ENCODE assay signal across 8 cellular contexts in the genomic region with DNA sequence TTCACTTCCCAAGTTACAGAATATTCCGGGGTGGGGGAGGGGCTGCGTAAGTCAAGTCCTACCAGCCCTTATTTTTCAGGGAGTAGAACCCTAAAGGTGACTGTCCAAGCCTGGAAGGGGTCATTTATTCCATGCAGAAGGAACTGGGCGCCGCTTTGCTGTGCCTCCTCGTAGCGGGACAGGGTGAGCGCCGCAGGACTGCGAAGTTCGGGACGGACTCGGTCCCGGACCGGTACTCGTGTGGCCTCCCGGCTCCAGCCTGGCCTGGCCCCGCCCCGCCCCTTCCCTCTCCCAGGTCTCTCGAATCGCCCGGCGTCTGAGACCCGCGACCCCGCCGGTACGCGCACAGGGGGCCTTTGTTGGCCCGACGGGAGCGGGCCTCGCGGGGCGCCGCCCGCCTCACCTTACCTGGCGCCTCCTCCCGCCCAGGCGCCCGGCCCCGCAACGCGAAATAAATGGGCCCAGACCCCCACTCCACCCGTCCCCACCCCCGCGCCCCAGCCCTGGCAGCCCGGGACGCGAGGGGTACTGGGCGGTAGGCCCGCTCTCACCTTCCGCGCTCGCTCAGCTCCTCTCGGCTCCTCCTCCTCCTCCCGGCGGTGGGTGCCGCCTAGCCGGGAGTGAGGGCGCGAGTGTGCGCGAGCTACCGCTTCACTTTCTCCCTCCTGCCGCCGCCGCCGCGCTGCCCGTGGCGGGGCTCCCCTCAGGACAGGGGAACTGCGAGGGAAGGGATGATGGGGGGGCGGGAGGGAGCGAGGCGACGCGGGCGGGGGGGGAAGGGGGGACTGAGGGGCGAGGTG. TPM values are rescaled to one million over a fixed set of nuclear protein-coding genes. Genes with fewer than 3 reads are reported as not detected.
DNase-seq lines count a peak whose midpoint lies in the region; ATAC-seq and TF ChIP-seq lines count a peak whose summit lies in the region.

No MANE protein-coding gene starts in this region.

- no peaks in the 10 kb centered on the region for H3K36me3 ChIP-seq in brain microvascular endothelial cell (replicated peaks)
- H3K36me3 ChIP-seq in spleen = no peaks in the 10 kb centered on the region

- no peak overlapping the region for H3K27ac ChIP-seq in brain microvascular endothelial cell
- H3K27ac ChIP-seq in spleen = peak overlapping the region; percentile 20 to 89 (median 76)

- peaks cover 14% of the 10 kb centered on the region for H3K4me1 Mint-ChIP-seq in T-helper 17 cell

- H3K36me3 Mint-ChIP-seq in T-helper 17 cell (ENCODE audit: low read depth) = peaks cover 4% of the 10 kb centered on the region

- H3K9me3 ChIP-seq in T-helper 17 cell (ENCODE audit: control insufficient read depth, low read length, poor library complexity, severe bottlenecking) = no peaks in the 10 kb centered on the region
- H3K9me3 ChIP-seq in spleen = no peaks in the 10 kb centered on the region

- H3K27me3 ChIP-seq in brain microvascular endothelial cell (replicated peaks) = no peaks in the 10 kb centered on the region
- H3K27me3 ChIP-seq in spleen (replicated peaks in 1 of 7) = peaks cover 0 to 9% (median 0%) of the 10 kb centered on the region in 7 donors

- no peak for TF ChIP-seq CTCF in brain microvascular endothelial cell (IDR thresholded peaks at IDR 0.05; ENCODE audit: low read depth, low read length, missing control alignments)
- no peak for TF ChIP-seq CTCF in spleen (IDR thresholded peaks at IDR 0.05 in 8 of 11, conservative IDR thresholded peaks at IDR 0.05 in 3 of 11)

- H3K4me3 ChIP-seq in brain microvascular endothelial cell (ENCODE audit: low read depth, low read length) (peak overlapping the region; percentile 67), spleen (peak overlapping the region; percentile 43 to 74 (median 64))

- peak overlapping the region; percentile 96 for H3K27ac Mint-ChIP-seq in T-helper 17 cell

- WGBS in spleen, 5 donors = 2 to 5% (median 3%) methylated on average over 22 to 79 of the region's 79 CpGs

- in situ Hi-C loops in ACHN (cut with HindIII; ENCODE audit: low pct_ligation_motif_present, low pct_unique_long_range_greater_than_20kb, low sequenced_read_pairs) (no loop called here), brain microvascular endothelial cell (cut with HindIII; ENCODE audit: low pct_ligation_motif_present, low sequenced_read_pairs) (no loop called here)

- intact Hi-C loops in spleen (cut with DNase I; ENCODE audit: low total_unique reads) = no loop called here

- no peak for TF ChIP-seq POLR2A in spleen (IDR thresholded peaks at IDR 0.05)

- H3K4me3 Mint-ChIP-seq in T-helper 17 cell = peak overlapping the region; percentile 93

- ATAC-seq in GM18517 (IDR thresholded peaks at IDR 0.05; ENCODE audit: unreplicated experiment) = peak; percentile 30
- peak; percentile 42 for ATAC-seq in HG03442 (IDR thresholded peaks at IDR 0.05; ENCODE audit: unreplicated experiment)
- ATAC-seq in T-helper 17 cell = peak; percentile 50
- ATAC-seq in GM21423 (IDR thresholded peaks at IDR 0.05; ENCODE audit: unreplicated experiment) = no peak

- peaks cover 0 to 39% (median 21%) of the 10 kb centered on the region in 6 donors for H3K4me1 ChIP-seq in spleen

- DNase-seq in ACHN (peak; percentile 47), T-helper 17 cell (peak; percentile 34 to 38 (median 36)), brain microvascular endothelial cell (no peak), iris pigment epithelial cell (ENCODE audit: low read depth) (peak; percentile 18), spleen (peak; percentile 92)

- H3K27me3 Mint-ChIP-seq in T-helper 17 cell = peaks cover 16% of the 10 kb centered on the region

RNA-seq across cellular contexts. Expression of gene PAK1, which starts 0.7 kb away (rescaled TPM):
- total RNA-seq in T-helper 17 cell = 10 to 100 TPM; 13.1 to 16.7 TPM
- 10 to 100 TPM; 31.0 to 76.5 (median 43.1) TPM for total RNA-seq in spleen
- polyA plus RNA-seq in spleen = 10 to 100 TPM in 2 of 3 donors, 1 to 10 TPM in 1; 9.3 to 16.4 (median 11.0) TPM
